ENCODE assay signal across 2 cellular contexts in the genomic region with DNA sequence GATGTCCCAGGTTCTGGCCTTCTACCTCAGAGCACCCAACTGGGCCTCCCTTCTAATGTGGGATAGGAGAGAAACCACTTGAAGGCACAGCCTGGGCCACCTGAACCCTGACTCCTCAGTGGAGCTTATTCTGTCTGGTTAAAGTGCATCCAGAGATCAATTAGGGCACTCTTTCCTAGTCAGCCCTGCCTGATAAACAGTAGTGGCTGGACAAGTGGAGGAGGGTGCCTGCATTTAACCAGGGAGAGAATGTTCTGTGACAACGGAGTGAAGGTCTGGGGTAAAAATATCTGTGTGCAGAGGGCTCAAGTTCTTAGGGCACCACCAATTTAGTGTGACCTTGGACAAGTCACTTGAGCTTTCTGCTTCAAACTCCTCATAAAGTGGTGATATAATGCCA.
TF ChIP-seq lines count a peak whose summit lies in the region.

No MANE protein-coding gene starts in this region.

TF ChIP-seq in liver, 16 proteins besides CTCF, POLR2A, EP300 and RAD21 (continued from another document):
- TF ChIP-seq, protein P1, sequence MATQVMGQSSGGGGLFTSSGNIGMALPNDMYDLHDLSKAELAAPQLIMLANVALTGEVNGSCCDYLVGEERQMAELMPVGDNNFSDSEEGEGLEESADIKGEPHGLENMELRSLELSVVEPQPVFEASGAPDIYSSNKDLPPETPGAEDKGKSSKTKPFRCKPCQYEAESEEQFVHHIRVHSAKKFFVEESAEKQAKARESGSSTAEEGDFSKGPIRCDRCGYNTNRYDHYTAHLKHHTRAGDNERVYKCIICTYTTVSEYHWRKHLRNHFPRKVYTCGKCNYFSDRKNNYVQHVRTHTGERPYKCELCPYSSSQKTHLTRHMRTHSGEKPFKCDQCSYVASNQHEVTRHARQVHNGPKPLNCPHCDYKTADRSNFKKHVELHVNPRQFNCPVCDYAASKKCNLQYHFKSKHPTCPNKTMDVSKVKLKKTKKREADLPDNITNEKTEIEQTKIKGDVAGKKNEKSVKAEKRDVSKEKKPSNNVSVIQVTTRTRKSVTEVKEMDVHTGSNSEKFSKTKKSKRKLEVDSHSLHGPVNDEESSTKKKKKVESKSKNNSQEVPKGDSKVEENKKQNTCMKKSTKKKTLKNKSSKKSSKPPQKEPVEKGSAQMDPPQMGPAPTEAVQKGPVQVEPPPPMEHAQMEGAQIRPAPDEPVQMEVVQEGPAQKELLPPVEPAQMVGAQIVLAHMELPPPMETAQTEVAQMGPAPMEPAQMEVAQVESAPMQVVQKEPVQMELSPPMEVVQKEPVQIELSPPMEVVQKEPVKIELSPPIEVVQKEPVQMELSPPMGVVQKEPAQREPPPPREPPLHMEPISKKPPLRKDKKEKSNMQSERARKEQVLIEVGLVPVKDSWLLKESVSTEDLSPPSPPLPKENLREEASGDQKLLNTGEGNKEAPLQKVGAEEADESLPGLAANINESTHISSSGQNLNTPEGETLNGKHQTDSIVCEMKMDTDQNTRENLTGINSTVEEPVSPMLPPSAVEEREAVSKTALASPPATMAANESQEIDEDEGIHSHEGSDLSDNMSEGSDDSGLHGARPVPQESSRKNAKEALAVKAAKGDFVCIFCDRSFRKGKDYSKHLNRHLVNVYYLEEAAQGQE (IDR thresholded peaks at IDR 0.05) = no peak
- TF ChIP-seq SP1 (IDR thresholded peaks at IDR 0.05) (no peak), RXRA (IDR thresholded peaks at IDR 0.05) (peak in 1 of 2 donors; percentile 7), EGR1 (IDR thresholded peaks at IDR 0.05; ENCODE audit: low read depth in 2 of 2) (no peak), FOXA2 (IDR thresholded peaks at IDR 0.05) (no peak), ZBTB33 (IDR thresholded peaks at IDR 0.05) (no peak), YY1 (IDR thresholded peaks at IDR 0.05) (no peak), HNF4A (conservative IDR thresholded peaks at IDR 0.05) (peak; percentile 8 to 70), GABPA (IDR thresholded peaks at IDR 0.05 in 1 of 2, conservative IDR thresholded peaks at IDR 0.05 in 1 of 2) (no peak)
TF ChIP-seq in liver: peak in this region for 2.

TF ChIP-seq in HepG2, 621 proteins besides CTCF, POLR2A, EP300 and RAD21 (continued from another document):
- TF ChIP-seq ZNF512B (CRISPR knock-in tag; IDR thresholded peaks at IDR 0.05; ENCODE audit: borderline replicate concordance) (no peak), HOXA9 (CRISPR knock-in tag; IDR thresholded peaks at IDR 0.05; ENCODE audit: borderline replicate concordance) (no peak), CHD2 (IDR thresholded peaks at IDR 0.05; ENCODE audit: low read depth, low read length) (no peak), DZIP1 (CRISPR knock-in tag; IDR thresholded peaks at IDR 0.05) (no peak), POLR2G (IDR thresholded peaks at IDR 0.05; ENCODE audit: low read depth, low read length) (no peak), AKAP8 (CRISPR knock-in tag; IDR thresholded peaks at IDR 0.05) (no peak), NR1H2 (CRISPR knock-in tag; IDR thresholded peaks at IDR 0.05; ENCODE audit: borderline replicate concordance, low read depth) (no peak)
